ENCODE assay signal across 1 cellular context in genomic region chr19:24033308-24033961, GRCh38.
TF ChIP-seq lines count a peak whose summit lies in the region.

No MANE protein-coding gene starts in this region.

TF ChIP-seq in HepG2, 621 proteins besides CTCF, POLR2A, EP300 and RAD21 (continued from another document and continues in another):
- TF ChIP-seq HMGXB4 (CRISPR knock-in tag; IDR thresholded peaks at IDR 0.05; ENCODE audit: borderline replicate concordance in 1 of 2, low read depth in 1 of 2), result peak; percentile 58 to 75; a peak in 3 of 4 replicates
- no peak for TF ChIP-seq PRDM15 (CRISPR knock-in tag; IDR thresholded peaks at IDR 0.05)
- TF ChIP-seq, protein P1, sequence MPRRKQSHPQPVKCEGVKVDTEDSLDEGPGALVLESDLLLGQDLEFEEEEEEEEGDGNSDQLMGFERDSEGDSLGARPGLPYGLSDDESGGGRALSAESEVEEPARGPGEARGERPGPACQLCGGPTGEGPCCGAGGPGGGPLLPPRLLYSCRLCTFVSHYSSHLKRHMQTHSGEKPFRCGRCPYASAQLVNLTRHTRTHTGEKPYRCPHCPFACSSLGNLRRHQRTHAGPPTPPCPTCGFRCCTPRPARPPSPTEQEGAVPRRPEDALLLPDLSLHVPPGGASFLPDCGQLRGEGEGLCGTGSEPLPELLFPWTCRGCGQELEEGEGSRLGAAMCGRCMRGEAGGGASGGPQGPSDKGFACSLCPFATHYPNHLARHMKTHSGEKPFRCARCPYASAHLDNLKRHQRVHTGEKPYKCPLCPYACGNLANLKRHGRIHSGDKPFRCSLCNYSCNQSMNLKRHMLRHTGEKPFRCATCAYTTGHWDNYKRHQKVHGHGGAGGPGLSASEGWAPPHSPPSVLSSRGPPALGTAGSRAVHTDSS (CRISPR knock-in tag; conservative IDR thresholded peaks at IDR 0.05), result no peak
- TF ChIP-seq, protein P2, sequence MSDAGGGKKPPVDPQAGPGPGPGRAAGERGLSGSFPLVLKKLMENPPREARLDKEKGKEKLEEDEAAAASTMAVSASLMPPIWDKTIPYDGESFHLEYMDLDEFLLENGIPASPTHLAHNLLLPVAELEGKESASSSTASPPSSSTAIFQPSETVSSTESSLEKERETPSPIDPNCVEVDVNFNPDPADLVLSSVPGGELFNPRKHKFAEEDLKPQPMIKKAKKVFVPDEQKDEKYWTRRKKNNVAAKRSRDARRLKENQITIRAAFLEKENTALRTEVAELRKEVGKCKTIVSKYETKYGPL (CRISPR knock-in tag; IDR thresholded peaks at IDR 0.05), result no peak
- TF ChIP-seq ISX (CRISPR knock-in tag; conservative IDR thresholded peaks at IDR 0.05), result no peak
- peak; percentile 77; the same call in 1 of the 2 replicates for TF ChIP-seq ZNF280B (CRISPR knock-in tag; IDR thresholded peaks at IDR 0.05; ENCODE audit: borderline replicate concordance)
- TF ChIP-seq, protein P3, sequence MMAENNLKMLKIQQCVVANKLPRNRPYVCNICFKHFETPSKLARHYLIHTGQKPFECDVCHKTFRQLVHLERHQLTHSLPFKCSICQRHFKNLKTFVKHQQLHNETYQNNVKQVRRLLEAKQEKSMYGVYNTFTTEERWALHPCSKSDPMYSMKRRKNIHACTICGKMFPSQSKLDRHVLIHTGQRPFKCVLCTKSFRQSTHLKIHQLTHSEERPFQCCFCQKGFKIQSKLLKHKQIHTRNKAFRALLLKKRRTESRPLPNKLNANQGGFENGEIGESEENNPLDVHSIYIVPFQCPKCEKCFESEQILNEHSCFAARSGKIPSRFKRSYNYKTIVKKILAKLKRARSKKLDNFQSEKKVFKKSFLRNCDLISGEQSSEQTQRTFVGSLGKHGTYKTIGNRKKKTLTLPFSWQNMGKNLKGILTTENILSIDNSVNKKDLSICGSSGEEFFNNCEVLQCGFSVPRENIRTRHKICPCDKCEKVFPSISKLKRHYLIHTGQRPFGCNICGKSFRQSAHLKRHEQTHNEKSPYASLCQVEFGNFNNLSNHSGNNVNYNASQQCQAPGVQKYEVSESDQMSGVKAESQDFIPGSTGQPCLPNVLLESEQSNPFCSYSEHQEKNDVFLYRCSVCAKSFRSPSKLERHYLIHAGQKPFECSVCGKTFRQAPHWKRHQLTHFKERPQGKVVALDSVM (CRISPR knock-in tag; IDR thresholded peaks at IDR 0.05), result no peak
- peak; percentile 58; the same call in 1 of the 2 replicates for TF ChIP-seq SIN3A (IDR thresholded peaks at IDR 0.05; ENCODE audit: borderline replicate concordance, low read depth, low read length)
- peak; percentile 25 for TF ChIP-seq MED8 (CRISPR knock-in tag; IDR thresholded peaks at IDR 0.05; ENCODE audit: insufficient replicate concordance)
- TF ChIP-seq PAF1 (CRISPR knock-in tag; IDR thresholded peaks at IDR 0.05), result no peak
- no peak for TF ChIP-seq ZEB1 (IDR thresholded peaks at IDR 0.05; ENCODE audit: insufficient replicate concordance, low read depth)
- no peak for TF ChIP-seq MZF1 (CRISPR knock-in tag; IDR thresholded peaks at IDR 0.05; ENCODE audit: borderline replicate concordance)
- TF ChIP-seq, protein P4, sequence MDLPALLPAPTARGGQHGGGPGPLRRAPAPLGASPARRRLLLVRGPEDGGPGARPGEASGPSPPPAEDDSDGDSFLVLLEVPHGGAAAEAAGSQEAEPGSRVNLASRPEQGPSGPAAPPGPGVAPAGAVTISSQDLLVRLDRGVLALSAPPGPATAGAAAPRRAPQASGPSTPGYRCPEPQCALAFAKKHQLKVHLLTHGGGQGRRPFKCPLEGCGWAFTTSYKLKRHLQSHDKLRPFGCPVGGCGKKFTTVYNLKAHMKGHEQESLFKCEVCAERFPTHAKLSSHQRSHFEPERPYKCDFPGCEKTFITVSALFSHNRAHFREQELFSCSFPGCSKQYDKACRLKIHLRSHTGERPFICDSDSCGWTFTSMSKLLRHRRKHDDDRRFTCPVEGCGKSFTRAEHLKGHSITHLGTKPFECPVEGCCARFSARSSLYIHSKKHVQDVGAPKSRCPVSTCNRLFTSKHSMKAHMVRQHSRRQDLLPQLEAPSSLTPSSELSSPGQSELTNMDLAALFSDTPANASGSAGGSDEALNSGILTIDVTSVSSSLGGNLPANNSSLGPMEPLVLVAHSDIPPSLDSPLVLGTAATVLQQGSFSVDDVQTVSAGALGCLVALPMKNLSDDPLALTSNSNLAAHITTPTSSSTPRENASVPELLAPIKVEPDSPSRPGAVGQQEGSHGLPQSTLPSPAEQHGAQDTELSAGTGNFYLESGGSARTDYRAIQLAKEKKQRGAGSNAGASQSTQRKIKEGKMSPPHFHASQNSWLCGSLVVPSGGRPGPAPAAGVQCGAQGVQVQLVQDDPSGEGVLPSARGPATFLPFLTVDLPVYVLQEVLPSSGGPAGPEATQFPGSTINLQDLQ (CRISPR knock-in tag; IDR thresholded peaks at IDR 0.05), result no peak
- TF ChIP-seq TOE1 (CRISPR knock-in tag; IDR thresholded peaks at IDR 0.05), result no peak
- no peak for TF ChIP-seq CCDC6 (CRISPR knock-in tag; IDR thresholded peaks at IDR 0.05)
- peak; percentile 62 for TF ChIP-seq KDM5B (CRISPR knock-in tag; IDR thresholded peaks at IDR 0.05; ENCODE audit: borderline replicate concordance)
- no peak; the same call in 1 of the 2 replicates for TF ChIP-seq SRY (CRISPR knock-in tag; IDR thresholded peaks at IDR 0.05)
- no peak for TF ChIP-seq MAFF (IDR thresholded peaks at IDR 0.05; ENCODE audit: low read depth, low read length)
- no peak for TF ChIP-seq TRIM24 (CRISPR knock-in tag; IDR thresholded peaks at IDR 0.05)
- no peak for TF ChIP-seq ZBTB49 (CRISPR knock-in tag; IDR thresholded peaks at IDR 0.05; ENCODE audit: borderline replicate concordance)
- TF ChIP-seq ZNF83 (CRISPR knock-in tag; IDR thresholded peaks at IDR 0.05; ENCODE audit: borderline replicate concordance), result no peak
- TF ChIP-seq ZNF704 (CRISPR knock-in tag; IDR thresholded peaks at IDR 0.05; ENCODE audit: borderline replicate concordance), result no peak
- no peak for TF ChIP-seq ZNF282 (IDR thresholded peaks at IDR 0.05; ENCODE audit: partially characterized antibody)
- peak; percentile 78; the same call in 1 of the 2 replicates for TF ChIP-seq ARID4A (CRISPR knock-in tag; IDR thresholded peaks at IDR 0.05; ENCODE audit: borderline replicate concordance)
- no peak for TF ChIP-seq GRHL1 (CRISPR knock-in tag; conservative IDR thresholded peaks at IDR 0.05)
- TF ChIP-seq ZBTB7A (CRISPR knock-in tag; IDR thresholded peaks at IDR 0.05), result no peak
- TF ChIP-seq RXRA (CRISPR knock-in tag; IDR thresholded peaks at IDR 0.05), result no peak
- TF ChIP-seq PHF21A (CRISPR knock-in tag; IDR thresholded peaks at IDR 0.05), result peak; percentile 31; the same call in 1 of the 2 replicates
